12 cellular contexts compared by ENCODE assay signal in genomic region chr7:102592477-102593017, GRCh38. TPM values are rescaled to one million over a fixed set of nuclear protein-coding genes. Genes with fewer than 3 reads are reported as not detected.
DNase-seq lines count a peak whose midpoint lies in the region; ATAC-seq and TF ChIP-seq lines count a peak whose summit lies in the region.
"Not testable (repeated sequence)": the region's sequence is repeated elsewhere in the genome, so short reads cannot be mapped to it uniquely, and the experiment has no call there.
"Had no signal": no experiment of that assay in that cellular context is flagged by ENCODE, and none has a peak within 500 bp of the region (broad histone marks: within the 10 kb centered on the region; RNA-seq: fewer than 3 reads in every experiment).

No MANE protein-coding gene starts in this region.

- not testable (repeated sequence) for TF ChIP-seq CTCF in osteocyte (IDR thresholded peaks at IDR 0.05); tibial artery (IDR thresholded peaks at IDR 0.05)

- not testable (repeated sequence) for H3K27me3 Mint-ChIP-seq in activated T-cell treated with anti-CD3 and anti-CD28 coated beads, Interleukin-2, amount 50 U/mL, for 4 hours (ENCODE audit: low read depth); osteocyte (ENCODE audit: unreplicated experiment)

- H3K4me1 ChIP-seq in tibial artery, result not testable (repeated sequence)

- intact Hi-C loops in Right ventricle myocardium inferior (cut with DNase I); tibial artery (cut with DNase I; ENCODE audit: low total_unique reads): not testable (repeated sequence)

- not testable (repeated sequence) for H3K36me3 Mint-ChIP-seq in activated T-cell treated with anti-CD3 and anti-CD28 coated beads, Interleukin-2, amount 50 U/mL, for 4 hours (ENCODE audit: insufficient read depth); osteocyte (ENCODE audit: unreplicated experiment)

- ATAC-seq in GM18861 (IDR thresholded peaks at IDR 0.05; ENCODE audit: unreplicated experiment), result peak; percentile 26
- peak; percentile 57 for ATAC-seq in GM21576 (IDR thresholded peaks at IDR 0.05; ENCODE audit: unreplicated experiment)
- peak; percentile 52 for ATAC-seq in HG03064 (IDR thresholded peaks at IDR 0.05; ENCODE audit: low read depth, unreplicated experiment)
- peak; percentile 60 for ATAC-seq in SK-N-SH treated with all-trans-retinoic acid at 6 μM for 48 hours
- ATAC-seq in activated T-cell treated with anti-CD3 and anti-CD28 coated beads, Interleukin-2, amount 50 U/mL, for 4 hours, result peak; percentile 28 to 44
- peak; percentile 86 for ATAC-seq in Right ventricle myocardium inferior

- peak; percentile 19 for DNase-seq in activated T-cell treated with anti-CD3 and anti-CD28 coated beads, Interleukin-2, amount 50 U/mL, for 4 hours
- DNase-seq in Right ventricle myocardium inferior (ENCODE audit: missing footprints) (peak; percentile 67), osteocyte (ENCODE audit: extremely low spot score, unreplicated experiment) (peak; percentile 59), tibial artery (peak; percentile 28 to 77)

- not testable (repeated sequence) for H3K9me3 Mint-ChIP-seq in activated T-cell treated with anti-CD3 and anti-CD28 coated beads, Interleukin-2, amount 50 U/mL, for 4 hours; osteocyte (ENCODE audit: unreplicated experiment)

- not testable (repeated sequence) for H3K4me3 ChIP-seq in tibial artery

- not testable (repeated sequence) for H3K9me3 ChIP-seq in tibial artery

- H3K4me3 Mint-ChIP-seq in activated T-cell treated with anti-CD3 and anti-CD28 coated beads, Interleukin-2, amount 50 U/mL, for 4 hours; osteocyte (ENCODE audit: unreplicated experiment): not testable (repeated sequence)

- H3K27me3 ChIP-seq in tibial artery, result not testable (repeated sequence)

- not testable (repeated sequence) for H3K36me3 ChIP-seq in tibial artery

- not testable (repeated sequence) for H3K27ac ChIP-seq in tibial artery

- H3K27ac Mint-ChIP-seq in osteocyte (ENCODE audit: unreplicated experiment), result not testable (repeated sequence)

- not testable (repeated sequence) for H3K4me1 Mint-ChIP-seq in activated T-cell treated with anti-CD3 and anti-CD28 coated beads, Interleukin-2, amount 50 U/mL, for 4 hours (ENCODE audit: low read depth); osteocyte (ENCODE audit: unreplicated experiment)

RNA-seq across cellular contexts. Expression of gene POLR2J3, which starts 20.2 kb away (rescaled TPM):
- 10 to 100 TPM; 19.6 to 28.5 (median 20.0) TPM for total RNA-seq in activated T-cell treated with anti-CD3 and anti-CD28 coated beads, Interleukin-2, amount 50 U/mL, for 4 hours
- total RNA-seq in Right ventricle myocardium inferior (8.3 TPM), osteocyte (24.1 and 27.1 TPM in 2 replicates)

RNA-seq across cellular contexts. Expression of gene RASA4, which starts 24.0 kb away (rescaled TPM):
- total RNA-seq in activated T-cell treated with anti-CD3 and anti-CD28 coated beads, Interleukin-2, amount 50 U/mL, for 4 hours, result 10 to 100 TPM; 43.7 to 58.3 (median 47.4) TPM
- 17.1 TPM for total RNA-seq in Right ventricle myocardium inferior
- total RNA-seq in osteocyte, result 26.1 and 27.0 TPM in 2 replicates

RNA-seq across cellular contexts. Expression of gene SPDYE2, which starts 41.5 kb away (rescaled TPM):
- total RNA-seq in activated T-cell treated with anti-CD3 and anti-CD28 coated beads, Interleukin-2, amount 50 U/mL, for 4 hours, result not detected
- total RNA-seq in Right ventricle myocardium inferior (not detected), osteocyte (not detected in 2 replicates)
- total RNA-seq: astrocyte, endodermal cell, mammary epithelial cell, MCF 10A had no signal

RNA-seq across cellular contexts. Expression of gene UPK3BL2, which starts 49.1 kb away (rescaled TPM):
- 1 to 10 TPM; 4.7 to 8.5 (median 7.9) TPM for total RNA-seq in activated T-cell treated with anti-CD3 and anti-CD28 coated beads, Interleukin-2, amount 50 U/mL, for 4 hours
- total RNA-seq in Right ventricle myocardium inferior (2.8 TPM), osteocyte (7.9 and 11.0 TPM in 2 replicates)

RNA-seq across cellular contexts. Expression of gene UPK3BL1, which starts 50.0 kb away (rescaled TPM):
- total RNA-seq in activated T-cell treated with anti-CD3 and anti-CD28 coated beads, Interleukin-2, amount 50 U/mL, for 4 hours, result 10 to 100 TPM; 11.3 to 22.0 (median 12.7) TPM
- total RNA-seq in Right ventricle myocardium inferior (8.4 TPM), osteocyte (16.4 and 20.6 TPM in 2 replicates)

Comparison
In these comparisons a context has a peak if more than half of its experiments do, and no peak if none do; other contexts are left out.
1. ATAC-seq: peak in every context shown above with its lines; median percentile 86 in Right ventricle myocardium inferior; 60 in SK-N-SH treated with all-trans-retinoic acid at 6 μM for 48 hours; 57 in GM21576; 52 in HG03064; 36 in activated T-cell treated with anti-CD3 and anti-CD28 coated beads, Interleukin-2, amount 50 U/mL, for 4 hours; 26 in GM18861.